In the genomic region with DNA sequence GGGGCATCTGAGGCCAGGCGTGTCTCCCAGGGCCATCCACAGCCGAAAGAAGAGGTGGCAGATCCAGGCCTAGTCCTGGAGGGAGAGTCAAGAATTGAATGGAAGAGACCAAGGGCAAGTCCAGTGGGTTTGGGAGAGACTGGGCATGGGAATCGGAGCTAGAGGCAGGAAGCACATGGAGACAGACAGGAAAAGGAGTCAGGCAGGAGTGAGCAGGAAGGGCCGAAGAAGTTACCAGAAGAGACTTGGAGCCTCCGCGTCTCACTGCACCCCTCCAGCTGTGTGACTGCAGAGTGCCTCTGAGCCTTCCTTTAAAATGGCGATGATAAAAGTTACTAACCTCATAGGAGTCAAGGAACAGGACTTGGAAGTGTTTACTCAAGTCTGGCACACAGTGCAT, we compare ENCODE assay signal across 12 cellular contexts.
DNase-seq lines count a peak whose midpoint lies in the region; ATAC-seq, FAIRE-seq and TF ChIP-seq lines count a peak whose summit lies in the region.
"Had no signal": no experiment of that assay in that cellular context is flagged by ENCODE, and none has a peak within 500 bp of the region (broad histone marks: within the 10 kb centered on the region; RNA-seq: fewer than 3 reads in every experiment).

No MANE protein-coding gene starts in this region.

- H3K27ac ChIP-seq in mammary epithelial cell (ENCODE audit: insufficient read depth, low read depth, low read length) (no peak overlapping the region), gastroesophageal sphincter (peak overlapping the region; percentile 77 to 95 (median 86)), pancreas (peak overlapping the region in 3 of 4 donors; percentile 10 to 55 (median 19)), urinary bladder (ENCODE audit: low read depth) (peak overlapping the region; percentile 68)
- no peak overlapping the region for H3K27ac ChIP-seq in CD4-positive, alpha-beta memory T cell (ENCODE audit: low read depth, low read length)
- H3K27ac ChIP-seq: 22Rv1, KMS-11 had no signal

- H3K27me3 Mint-ChIP-seq in MCF 10A (ENCODE audit: insufficient read depth, unreplicated experiment) = peaks cover 33% of the 10 kb centered on the region
- no peaks in the 10 kb centered on the region for H3K27me3 Mint-ChIP-seq in CD4-positive, alpha-beta memory T cell

- H3K79me2 ChIP-seq in mammary epithelial cell (ENCODE audit: insufficient read depth, low read length) = no peaks in the 10 kb centered on the region

- in situ Hi-C loops in mammary epithelial cell (cut with MboI; ENCODE audit: low sequenced_read_pairs in 2 of 2) = no loop called here

- H3K4me1 ChIP-seq in mammary epithelial cell (ENCODE audit: insufficient read depth, low read length) (peaks cover 8% of the 10 kb centered on the region), gastroesophageal sphincter (peaks cover 16 to 66% (median 39%) of the 10 kb centered on the region in 3 donors), pancreas (no peaks in the 10 kb centered on the region), urinary bladder (ENCODE audit: insufficient read depth) (no peaks in the 10 kb centered on the region)
- H3K4me1 ChIP-seq in CD4-positive, alpha-beta memory T cell (ENCODE audit: insufficient read depth, low read length) = no peaks in the 10 kb centered on the region

- BruUV-seq in MCF 10A (replicated peaks; lab: Mats Ljungman, UMichigan) (no TSS peak), mammary epithelial cell (replicated peaks; lab: Mats Ljungman, UMichigan) (no TSS peak)

- H3K4me2 ChIP-seq in mammary epithelial cell (ENCODE audit: insufficient read depth, low read depth, low read length) = no peak overlapping the region
- H3K4me2 ChIP-seq: KMS-11 had no signal

- peaks cover 2% of the 10 kb centered on the region for H4K20me1 ChIP-seq in mammary epithelial cell (ENCODE audit: insufficient read depth, low read length)

- dilution Hi-C loops in mammary epithelial cell (cut with HindIII; ENCODE audit: low sequenced_read_pairs) = no loop called here

- FAIRE-seq in pancreas (lab: Jason Lieb, UNC) = no peak

- peaks cover 11% of the 10 kb centered on the region for H3K4me1 Mint-ChIP-seq in MCF 10A (ENCODE audit: insufficient read depth, unreplicated experiment)
- peaks cover 0 to 6% (median 1%) of the 10 kb centered on the region in 4 donors for H3K4me1 Mint-ChIP-seq in CD4-positive, alpha-beta memory T cell

- H3K36me3 ChIP-seq in mammary epithelial cell (ENCODE audit: insufficient read depth, low read length) (no peaks in the 10 kb centered on the region), gastroesophageal sphincter (no peaks in the 10 kb centered on the region), pancreas (no peaks in the 10 kb centered on the region), urinary bladder (ENCODE audit: insufficient read depth) (no peaks in the 10 kb centered on the region)
- no peaks in the 10 kb centered on the region for H3K36me3 ChIP-seq in CD4-positive, alpha-beta memory T cell (ENCODE audit: insufficient read depth, low read length)

- no peak overlapping the region for H3K4me3 ChIP-seq in mammary epithelial cell (replicated peaks in 1 of 3; ENCODE audit: insufficient read depth in 1 of 3, low read depth in 2 of 3, low read length in 3 of 3)
- no peak overlapping the region for H3K4me3 ChIP-seq in gastroesophageal sphincter
- H3K4me3 ChIP-seq in pancreas = no peak overlapping the region
- H3K4me3 ChIP-seq in urinary bladder (ENCODE audit: low read depth, low read length) = no peak overlapping the region
- H3K4me3 ChIP-seq in CD4-positive, alpha-beta memory T cell (ENCODE audit: low read length in 2 of 2) = no peak overlapping the region

- TF ChIP-seq POLR2A in gastroesophageal sphincter (IDR thresholded peaks at IDR 0.05) = no peak

- H3K36me3 Mint-ChIP-seq in MCF 10A (ENCODE audit: insufficient read depth, unreplicated experiment) = peaks cover 5% of the 10 kb centered on the region
- peaks cover 2 to 10% of the 10 kb centered on the region in 2 donors for H3K36me3 Mint-ChIP-seq in CD4-positive, alpha-beta memory T cell

- H3K9me3 ChIP-seq in mammary epithelial cell (replicated peaks; ENCODE audit: insufficient read depth, low read length) = no peaks in the 10 kb centered on the region
- H3K9me3 ChIP-seq in gastroesophageal sphincter = no peaks in the 10 kb centered on the region
- H3K9me3 ChIP-seq in pancreas = no peaks in the 10 kb centered on the region
- H3K9me3 ChIP-seq in CD4-positive, alpha-beta memory T cell (ENCODE audit: control insufficient read depth in 1 of 2, low read length in 2 of 2) = no peaks in the 10 kb centered on the region

- H3K9ac ChIP-seq in mammary epithelial cell (ENCODE audit: insufficient read depth, low read length) = no peak overlapping the region
- H3K9ac ChIP-seq: KMS-11 had no signal

- ATAC-seq in gastroesophageal sphincter = no peak
- ATAC-seq in pancreas = peak in 2 of 4 donors; percentile 14 to 20
- no peak for ATAC-seq in GM21528 (IDR thresholded peaks at IDR 0.05; ENCODE audit: low FRiP score, unreplicated experiment)

- TF ChIP-seq CTCF in MCF 10A (IDR thresholded peaks at IDR 0.05; ENCODE audit: unreplicated experiment) (no peak), mammary epithelial cell (conservative IDR thresholded peaks at IDR 0.05 in 1 of 2, IDR thresholded peaks at IDR 0.05 in 1 of 2; ENCODE audit: extremely low read depth in 1 of 2, insufficient read depth in 1 of 2, low read depth in 1 of 2, low read length in 2 of 2) (no peak), gastroesophageal sphincter (IDR thresholded peaks at IDR 0.05) (no peak), pancreas (IDR thresholded peaks at IDR 0.05) (no peak)

- CTCF ChIA-PET in MCF 10A (lab: Yijun Ruan, JAX) (interaction anchor here (0.7 to 1.1 kb wide), 3 partner anchors 12 to 221 kb away, joined by 3 read pairs; no protein-coding TSS in a partner anchor), mammary epithelial cell (lab: Charles Lee; ENCODE audit: low non-redundant PET) (no interaction called here)
- CTCF ChIA-PET in CD4-positive, alpha-beta memory T cell (lab: Charles Lee; ENCODE audit: partially characterized antibody) = interaction anchor here (0.7 to 1.3 kb wide), 2 partner anchors 11 to 200 kb away, joined by 3 to 4 read pairs; no protein-coding TSS in a partner anchor

- peaks cover 9% of the 10 kb centered on the region for H3K27me3 ChIP-seq in mammary epithelial cell (ENCODE audit: insufficient read depth, low read length)
- H3K27me3 ChIP-seq in gastroesophageal sphincter = no peaks in the 10 kb centered on the region
- H3K27me3 ChIP-seq in pancreas = no peaks in the 10 kb centered on the region
- H3K27me3 ChIP-seq in CD4-positive, alpha-beta memory T cell (ENCODE audit: insufficient read depth, low read length) = no peaks in the 10 kb centered on the region

- DNase-seq in MCF 10A (ENCODE audit: unreplicated experiment) (no peak), mammary epithelial cell (no peak), pancreas (no peak), A172 (ENCODE audit: low spot score) (no peak)
- DNase-seq in CD4-positive, alpha-beta memory T cell = no peak
- DNase-seq: DMS 273 treated with DMSO at 0.1 percent for 48 hours, T-helper 2 cell had no signal

- POLR2A ChIA-PET in MCF 10A (lab: Yijun Ruan, JAX) = interaction anchor here (0.7 to 1.5 kb wide), 4 partner anchors 20 to 58 kb away, joined by 3 to 6 read pairs (median 4); no protein-coding TSS in a partner anchor
- POLR2A ChIA-PET in CD4-positive, alpha-beta memory T cell (lab: Charles Lee; ENCODE audit: partially characterized antibody) = no interaction called here

- no peaks in the 10 kb centered on the region for H3K9me3 Mint-ChIP-seq in MCF 10A (ENCODE audit: unreplicated experiment)
- H3K9me3 Mint-ChIP-seq in CD4-positive, alpha-beta memory T cell = no peaks in the 10 kb centered on the region

- TF ChIP-seq EP300 in gastroesophageal sphincter (IDR thresholded peaks at IDR 0.05) = no peak

- intact Hi-C loops in MCF 10A (cut with micrococcal nuclease) = loop anchor here (5.0 kb wide), 1 partner anchor 139 kb away; no protein-coding TSS in a partner anchor
- intact Hi-C loops in mammary epithelial cell (cut with micrococcal nuclease) = no loop called here
- intact Hi-C loops in pancreas (cut with DNase I) = no loop called here
- intact Hi-C loops in CD4-positive, alpha-beta memory T cell (cut with micrococcal nuclease) = no loop called here

- H3K4me3 Mint-ChIP-seq in MCF 10A (ENCODE audit: unreplicated experiment) = no peak overlapping the region
- no peak overlapping the region for H3K4me3 Mint-ChIP-seq in CD4-positive, alpha-beta memory T cell

- peak overlapping the region; percentile 23 for H3K27ac Mint-ChIP-seq in MCF 10A (ENCODE audit: low read depth, unreplicated experiment)
- peak overlapping the region in 1 of 7 donors; percentile 53 for H3K27ac Mint-ChIP-seq in CD4-positive, alpha-beta memory T cell

- no peak overlapping the region for H2AFZ ChIP-seq in mammary epithelial cell (ENCODE audit: low read depth, low read length)

- WGBS in mammary epithelial cell (ENCODE audit: low coverage, missing lambda C conversion rate) = 92% methylated on average over 7 of the region's 7 CpGs
- WGBS in gastroesophageal sphincter (ENCODE audit: low coverage in 1 of 2), 2 donors = 53 to 64% methylated on average over 5 of the region's 7 CpGs
- 89 to 90% methylated on average over 7 of the region's 7 CpGs for WGBS in pancreas, 2 donors
- 35% methylated on average over 7 of the region's 7 CpGs for whole genome bisulfite sequencing in urinary bladder

Comparison
In these comparisons a context has a peak if more than half of its experiments do, and no peak if none do; other contexts are left out.
1. H3K27ac ChIP-seq: peak in gastroesophageal sphincter (4 of 4), pancreas (3 of 4) and urinary bladder (single experiment); none in mammary epithelial cell (single experiment) and CD4-positive, alpha-beta memory T cell (single experiment).